ENCODE assay signal across 14 cellular contexts in genomic region chr7:92797284-92797683, GRCh38. TPM values are rescaled to one million over a fixed set of nuclear protein-coding genes. Genes with fewer than 3 reads are reported as not detected.
DNase-seq lines count a peak whose midpoint lies in the region; ATAC-seq and TF ChIP-seq lines count a peak whose summit lies in the region.
"Had no signal": no experiment of that assay in that cellular context is flagged by ENCODE, and none has a peak within 500 bp of the region (broad histone marks: within the 10 kb centered on the region; RNA-seq: fewer than 3 reads in every experiment).

No MANE protein-coding gene starts in this region.

- no peak overlapping the region for H3K4me3 ChIP-seq in SJSA1
- no peak overlapping the region for H3K4me3 ChIP-seq in heart left ventricle
- no peak overlapping the region for H3K4me3 ChIP-seq in prostate gland
- H3K4me3 ChIP-seq: BLaER1, coronary artery, K562, lung had no signal

- TF ChIP-seq POLR2A in GM18505 (IDR thresholded peaks at IDR 0.05; ENCODE audit: borderline replicate concordance, extremely low read depth, insufficient read depth, insufficient read length) (no peak), heart left ventricle (IDR thresholded peaks at IDR 0.05) (no peak), prostate gland (IDR thresholded peaks at IDR 0.05) (no peak)

- H3K36me3 ChIP-seq in SJSA1 (peaks cover 22% of the 10 kb centered on the region), heart left ventricle (no peaks in the 10 kb centered on the region), prostate gland (no peaks in the 10 kb centered on the region)
- H3K36me3 ChIP-seq: BLaER1 had no signal

- ATAC-seq in GM18505 (IDR thresholded peaks at IDR 0.05; ENCODE audit: unreplicated experiment): peak; percentile 8
- ATAC-seq in HG02642 (IDR thresholded peaks at IDR 0.05; ENCODE audit: poor library complexity, unreplicated experiment): peak; percentile 23
- ATAC-seq in heart left ventricle: peak; percentile 12 to 48 (median 42)
- no peak for ATAC-seq in HG03039 (IDR thresholded peaks at IDR 0.05; ENCODE audit: unreplicated experiment)
- ATAC-seq in HG02798 (IDR thresholded peaks at IDR 0.05; ENCODE audit: poor library complexity, unreplicated experiment): no peak

- H3K27ac ChIP-seq in SJSA1 (peak overlapping the region; percentile 34), heart left ventricle (peak overlapping the region in 11 of 12 donors; percentile 14 to 68 (median 33)), prostate gland (no peak overlapping the region)
- H3K27ac ChIP-seq: BLaER1, coronary artery had no signal

- 57 to 82% (median 66%) methylated on average over 1 of the region's 1 CpG for WGBS in heart left ventricle, 4 donors
- WGBS in prostate gland: 17% methylated on average over 1 of the region's 1 CpG

- H3K9me3 ChIP-seq in SJSA1 (replicated peaks) (no peaks in the 10 kb centered on the region), heart left ventricle (no peaks in the 10 kb centered on the region), prostate gland (no peaks in the 10 kb centered on the region)
- H3K9me3 ChIP-seq: BLaER1 had no signal

- DNase-seq in SJSA1 (ENCODE audit: low read depth in 1 of 2, low spot score in 2 of 2) (peak in 1 of 2 experiments; percentile 48), heart left ventricle (peak in 2 of 5 donors; percentile 30 to 35), prostate gland (ENCODE audit: low spot score) (no peak), cortex of kidney (lab: John Stamatoyannopoulos, UW) (no peak)
- DNase-seq: NCI-H187, NCI-H526 had no signal

- intact Hi-C loops in heart left ventricle (cut with DNase I) (loop anchor here in 2 of 10 donors (5.0 kb wide), 1 partner anchor 35 kb away; no protein-coding TSS in a partner anchor), prostate gland (cut with DNase I) (no loop called here)

- no peaks in the 10 kb centered on the region for H3K27me3 ChIP-seq in SJSA1 (replicated peaks)
- H3K27me3 ChIP-seq in heart left ventricle: no peaks in the 10 kb centered on the region
- H3K27me3 ChIP-seq in prostate gland (replicated peaks; ENCODE audit: insufficient read depth): no peaks in the 10 kb centered on the region
- H3K27me3 ChIP-seq: BLaER1 had no signal

- H3K4me1 ChIP-seq in SJSA1 (replicated peaks) (peaks cover 41% of the 10 kb centered on the region), heart left ventricle (peaks cover 0 to 70% (median 39%) of the 10 kb centered on the region in 12 donors), prostate gland (replicated peaks) (peaks cover 3% of the 10 kb centered on the region)
- H3K4me1 ChIP-seq: BLaER1 had no signal

- TF ChIP-seq CTCF in heart left ventricle (IDR thresholded peaks at IDR 0.05) (no peak), prostate gland (IDR thresholded peaks at IDR 0.05) (no peak)

RNA-seq across cellular contexts. Expression of gene CDK6, which starts 39.1 kb away (rescaled TPM):
- 126 and 136 TPM in 2 replicates for total RNA-seq in SJSA1 (2014; rRNA removed; shearing (Covaris generic))
- total RNA-seq in heart left ventricle: 10 to 100 TPM; 11.9 to 40.5 (median 20.8) TPM
- polyA plus RNA-seq in heart left ventricle: 1 to 10 TPM; 2.2 to 7.5 TPM
- 10 to 100 TPM; 13.6 to 39.9 TPM for total RNA-seq in prostate gland

Comparison
In these comparisons a context has a peak if more than half of its experiments do, and no peak if none do; other contexts are left out.
1. ATAC-seq: peak in GM18505 (single experiment), HG02642 (single experiment) and heart left ventricle (4 of 4); none in HG03039 (single experiment) and HG02798 (single experiment).
2. H3K27ac ChIP-seq: peak in SJSA1 (single experiment) and heart left ventricle (11 of 12); none in prostate gland (0 of 2).